19 cellular contexts compared by ENCODE assay signal in the genomic region with DNA sequence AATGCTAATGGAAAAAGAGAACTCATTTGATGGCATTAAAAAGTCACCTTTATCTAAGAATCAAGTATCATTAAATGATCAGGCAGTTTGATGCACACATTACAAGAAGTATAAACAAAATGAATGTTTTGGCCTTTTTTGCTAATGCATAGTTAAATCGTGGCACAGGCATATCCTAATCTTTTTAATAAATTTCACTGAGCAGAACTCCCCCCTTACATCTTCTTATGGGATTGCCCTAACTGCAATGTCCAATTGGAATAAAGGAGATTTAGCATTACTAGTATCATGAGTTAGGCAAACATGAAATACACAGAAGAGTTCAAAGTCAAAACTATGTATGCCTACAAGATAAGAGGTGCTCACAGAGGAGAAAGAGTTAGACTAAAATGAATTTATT.
"Had no signal": no experiment of that assay in that cellular context is flagged by ENCODE, and none has a peak within 500 bp of the region (broad histone marks: within the 10 kb centered on the region; RNA-seq: fewer than 3 reads in every experiment).

No MANE protein-coding gene starts in this region.

- H3K27ac Mint-ChIP-seq: activated naive CD8-positive, alpha-beta T cell treated with anti-CD3 and anti-CD28 coated beads, Interleukin-2, amount 50 U/mL, for 24 hours; activated T-helper 17 cell treated with anti-CD3 and anti-CD28 coated beads, Interleukin-2, amount 50 U/mL, for 72 hours; effector memory CD8-positive, alpha-beta T cell had no signal

- H3K9me3 Mint-ChIP-seq: activated naive CD8-positive, alpha-beta T cell treated with anti-CD3 and anti-CD28 coated beads, Interleukin-2, amount 50 U/mL, for 24 hours; activated T-helper 17 cell treated with anti-CD3 and anti-CD28 coated beads, Interleukin-2, amount 50 U/mL, for 72 hours; effector memory CD8-positive, alpha-beta T cell; nephron had no signal

- H3K4me3 Mint-ChIP-seq: activated naive CD8-positive, alpha-beta T cell treated with anti-CD3 and anti-CD28 coated beads, Interleukin-2, amount 50 U/mL, for 24 hours; activated T-helper 17 cell treated with anti-CD3 and anti-CD28 coated beads, Interleukin-2, amount 50 U/mL, for 72 hours; effector memory CD8-positive, alpha-beta T cell; nephron had no signal

- H3K4me1 ChIP-seq: breast epithelium, left lung, upper lobe of left lung had no signal

- ATAC-seq: activated CD4-positive, CD25-positive, alpha-beta regulatory T cell treated with anti-CD3 and anti-CD28 coated beads, Interleukin-2, amount 50 U/mL, for 24 hours; activated naive CD8-positive, alpha-beta T cell treated with anti-CD3 and anti-CD28 coated beads, Interleukin-2, amount 50 U/mL, for 24 hours; activated T-helper 17 cell treated with anti-CD3 and anti-CD28 coated beads, Interleukin-2, amount 50 U/mL, for 72 hours; effector memory CD8-positive, alpha-beta T cell; heart left ventricle; left lung had no signal

- H3K4me3 ChIP-seq: breast epithelium, heart left ventricle, left lung, sigmoid colon, upper lobe of left lung had no signal

- H3K27me3 Mint-ChIP-seq: activated naive CD8-positive, alpha-beta T cell treated with anti-CD3 and anti-CD28 coated beads, Interleukin-2, amount 50 U/mL, for 24 hours; activated T-helper 17 cell treated with anti-CD3 and anti-CD28 coated beads, Interleukin-2, amount 50 U/mL, for 72 hours; effector memory CD8-positive, alpha-beta T cell had no signal

- H3K27me3 ChIP-seq: breast epithelium, heart left ventricle, left lung, sigmoid colon, upper lobe of left lung had no signal

- FAIRE-seq: frontal cortex had no signal

- DNase-seq: activated naive CD4-positive, alpha-beta T cell treated with Interleukin-2 at 50 U/mL for 16 hours; activated naive CD8-positive, alpha-beta T cell treated with anti-CD3 and anti-CD28 coated beads, Interleukin-2, amount 50 U/mL, for 24 hours; aorta; dermis blood vessel endothelial cell; effector memory CD8-positive, alpha-beta T cell; heart left ventricle; left lung; occipital lobe; sigmoid colon; stimulated activated CD4-positive, alpha-beta T cell treated with anti-CD3 and anti-CD28 coated beads, Interleukin-2, amount 100 ng/mL, for 48 hours; stimulated activated naive CD4-positive, alpha-beta T cell; substantia nigra; upper lobe of left lung had no signal

- H3K27ac ChIP-seq: breast epithelium, epithelial cell of prostate, heart left ventricle, left lung, upper lobe of left lung had no signal

- H3K9me3 ChIP-seq: breast epithelium, heart left ventricle, left lung, sigmoid colon, upper lobe of left lung had no signal
